21 cellular contexts compared by ENCODE assay signal in the genomic region with DNA sequence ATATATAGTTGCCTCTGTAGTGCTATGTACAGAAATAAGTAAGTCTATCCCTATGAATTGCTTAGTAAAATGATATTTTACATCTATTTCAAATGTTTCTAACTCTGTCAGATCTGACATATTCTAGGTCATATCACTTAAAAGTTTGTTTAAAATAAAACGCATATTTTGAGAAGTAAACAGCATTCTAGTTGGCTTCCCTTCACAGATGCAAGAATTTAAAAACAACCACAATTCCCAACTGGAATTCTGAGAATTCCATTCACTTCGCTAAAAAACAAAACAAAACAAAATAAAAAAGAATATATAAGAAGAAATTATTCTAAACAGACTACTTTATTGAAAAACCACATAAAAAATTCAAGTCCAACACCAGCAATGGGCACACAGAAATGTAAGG.
"Had no signal": no experiment of that assay in that cellular context is flagged by ENCODE, and none has a peak within 500 bp of the region (broad histone marks: within the 10 kb centered on the region; RNA-seq: fewer than 3 reads in every experiment).

No MANE protein-coding gene starts in this region.

- H3K4me3 ChIP-seq: adrenal gland, gastroesophageal sphincter, left ventricle myocardium inferior, neural progenitor cell, thyroid gland, upper lobe of right lung had no signal

- ATAC-seq: activated naive CD4-positive, alpha-beta T cell treated with anti-CD3 and anti-CD28 coated beads, Interleukin-2, amount 50 U/mL, for 72 hours; gastroesophageal sphincter; naive thymus-derived CD8-positive, alpha-beta T cell; stimulated activated naive CD8-positive, alpha-beta T cell treated with anti-CD3 and anti-CD28 coated beads, Interleukin-15, Interleukin-2, amounts not matched to agents 100 U/mL and 50 U/mL, for 24 hours; T-cell; upper lobe of right lung had no signal

- DNase-seq: activated CD4-positive, alpha-beta T cell treated with anti-CD3 and anti-CD28 coated beads for 1 hour; activated CD4-positive, alpha-beta T cell treated with anti-CD3 and anti-CD28 coated beads, Interleukin-2, amount 50 U/mL, for 1 hour; activated T-cell treated with anti-CD3 and anti-CD28 coated beads, Interleukin-2, amount 50 U/mL, for 1 hour; adrenal gland; cerebellar nuclear complex; effector CD4-positive, alpha-beta T cell; erythroblast; head of caudate nucleus; hypothalamus; left ventricle myocardium inferior; naive thymus-derived CD8-positive, alpha-beta T cell; stimulated activated CD4-positive, alpha-beta T cell treated with anti-CD3 and anti-CD28 coated beads, Interleukin-12 subunit alpha, Interleukin-12 subunit beta, amount 100 ng/mL, for 4 hours; stimulated activated CD4-positive, alpha-beta T cell treated with anti-CD3 and anti-CD28 coated beads, Interleukin-4, amount 100 ng/mL, for 4 hours; stimulated activated naive CD8-positive, alpha-beta T cell treated with anti-CD3 and anti-CD28 coated beads, Interleukin-15, Interleukin-2, amounts not matched to agents 100 U/mL and 50 U/mL, for 24 hours; substantia nigra; T-cell; thyroid gland; upper lobe of right lung had no signal

- H3K27ac ChIP-seq: adrenal gland, gastroesophageal sphincter, left ventricle myocardium inferior, neural progenitor cell, thyroid gland, upper lobe of right lung had no signal

- H3K27me3 ChIP-seq: adrenal gland, gastroesophageal sphincter, neural progenitor cell, thyroid gland, upper lobe of right lung had no signal
